ENCODE assay signal across 1 cellular context in genomic region chr3:59812188-59812587, GRCh38.
TF ChIP-seq lines count a peak whose summit lies in the region.

No MANE protein-coding gene starts in this region.

TF ChIP-seq in IMR-90, 13 proteins besides CTCF, POLR2A, EP300 and RAD21:
- no peak for TF ChIP-seq MXI1 (IDR thresholded peaks at IDR 0.05; ENCODE audit: borderline replicate concordance, low read depth, low read length)
